In the genomic region with DNA sequence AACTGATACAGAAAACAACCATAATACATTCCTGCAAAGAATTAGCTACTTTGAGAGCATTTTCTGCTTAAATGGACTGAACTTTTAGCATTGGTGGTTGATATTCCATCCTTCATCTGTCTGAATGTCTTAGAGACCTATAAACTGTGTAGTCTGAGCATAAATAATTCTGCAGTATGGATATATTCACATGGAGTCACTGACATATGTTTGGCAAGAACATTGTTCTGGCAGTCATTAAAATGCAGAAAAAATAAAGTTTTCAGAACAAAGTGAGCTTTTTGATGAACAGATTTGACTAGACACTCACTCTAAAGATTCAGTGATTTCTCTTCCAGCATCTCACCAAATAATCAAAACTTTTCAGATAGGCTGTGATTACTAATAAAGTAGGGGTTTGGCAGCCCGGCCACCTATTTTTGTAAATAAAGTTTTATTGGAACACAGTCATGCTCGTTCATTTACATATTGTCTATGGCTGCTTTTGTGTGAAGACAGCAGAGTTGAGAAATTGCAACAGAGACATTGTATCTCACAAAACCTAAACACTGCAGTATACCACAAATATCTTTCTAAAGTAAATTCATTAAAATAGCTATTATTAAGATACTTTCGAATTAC, we compare ENCODE assay signal across 27 cellular contexts.
"Had no signal": no experiment of that assay in that cellular context is flagged by ENCODE, and none has a peak within 500 bp of the region (broad histone marks: within the 10 kb centered on the region; RNA-seq: fewer than 3 reads in every experiment).

No MANE protein-coding gene starts in this region.

- H3K4me1 ChIP-seq: gastrocnemius medialis, testis, transverse colon had no signal

- H3K27me3 Mint-ChIP-seq: activated T-helper 17 cell treated with anti-CD3 and anti-CD28 coated beads, Interleukin-2, amount 50 U/mL, for 72 hours; dendritic cell treated with granulocyte-macrophage colony-stimulating factor and Interleukin-4, amounts not matched to agents 40 ng/mL and 50 ng/mL, for 4 days had no signal

- H3K4me3 ChIP-seq: esophagus squamous epithelium, gastrocnemius medialis, hepatocyte, mucosa of descending colon, ovary, skin epidermis, testis, transverse colon had no signal

- H3K79me2 ChIP-seq: hepatocyte had no signal

- H3K36me3 Mint-ChIP-seq: WTC11 had no signal

- H3K36me3 ChIP-seq: esophagus squamous epithelium, gastrocnemius medialis, ovary, transverse colon had no signal

- DNase-seq: activated CD4-positive, alpha-beta memory T cell treated with anti-CD3 and anti-CD28 coated beads, Interleukin-2, amount 10 ng/mL, durations not matched to agents 7 days and 5 days; activated CD4-positive, alpha-beta T cell treated with anti-CD3 and anti-CD28 coated beads for 1 hour; activated CD4-positive, alpha-beta T cell treated with anti-CD3 and anti-CD28 coated beads, Interleukin-2, amount 10 ng/mL, durations not matched to agents 7 days and 5 days; activated gamma-delta T cell treated with Interleukin-2 at 50 U/mL for 16 hours; activated naive CD4-positive, alpha-beta T cell treated with anti-CD3 and anti-CD28 coated beads, Interleukin-2, amount 50 U/mL, for 16 hours; activated T-cell treated with anti-CD3 and anti-CD28 coated beads, Interleukin-2, amount 50 U/mL, for 4 hours; amniotic stem cell; caudate nucleus; esophagus squamous epithelium; gastrocnemius medialis; left cardiac atrium; left ventricle myocardium superior; mucosa of descending colon; ovary; stimulated activated CD4-positive, alpha-beta T cell treated with anti-CD3 and anti-CD28 coated beads, Interleukin-12 subunit alpha, Interleukin-12 subunit beta, amount 100 ng/mL, for 4 hours; stimulated activated CD4-positive, alpha-beta T cell treated with anti-CD3 and anti-CD28 coated beads, Interleukin-4, amount 100 ng/mL, for 1 hour; stimulated activated naive CD8-positive, alpha-beta T cell treated with anti-CD3 and anti-CD28 coated beads, Interleukin-15, Interleukin-2, amounts not matched to agents 100 U/mL and 50 U/mL, for 24 hours; testis; transverse colon had no signal

- H3K27me3 ChIP-seq: esophagus squamous epithelium, gastrocnemius medialis, hepatocyte, ovary, testis, transverse colon had no signal

- H3K4me2 ChIP-seq: hepatocyte had no signal

- H3K27ac Mint-ChIP-seq: activated CD4-positive, alpha-beta memory T cell treated with anti-CD3 and anti-CD28 coated beads, Interleukin-2, amount 10 ng/mL, durations not matched to agents 7 days and 5 days; activated CD4-positive, alpha-beta T cell treated with anti-CD3 and anti-CD28 coated beads, Interleukin-2, amount 10 ng/mL, durations not matched to agents 7 days and 5 days; activated T-helper 17 cell treated with anti-CD3 and anti-CD28 coated beads, Interleukin-2, amount 50 U/mL, for 72 hours; dendritic cell treated with granulocyte-macrophage colony-stimulating factor and Interleukin-4, amounts not matched to agents 40 ng/mL and 50 ng/mL, for 4 days; progenitor cell of endocrine pancreas; WTC11 had no signal

- H3K9me3 Mint-ChIP-seq: activated CD4-positive, alpha-beta memory T cell treated with anti-CD3 and anti-CD28 coated beads, Interleukin-2, amount 10 ng/mL, durations not matched to agents 7 days and 5 days; activated T-cell treated with anti-CD3 and anti-CD28 coated beads, Interleukin-2, amount 50 U/mL, for 4 hours; activated T-helper 17 cell treated with anti-CD3 and anti-CD28 coated beads, Interleukin-2, amount 50 U/mL, for 72 hours; dendritic cell treated with granulocyte-macrophage colony-stimulating factor and Interleukin-4, amounts not matched to agents 40 ng/mL and 50 ng/mL, for 4 days; WTC11 had no signal

- H2AFZ ChIP-seq: hepatocyte had no signal

- H3K4me3 Mint-ChIP-seq: activated CD4-positive, alpha-beta memory T cell treated with anti-CD3 and anti-CD28 coated beads, Interleukin-2, amount 10 ng/mL, durations not matched to agents 7 days and 5 days; activated CD4-positive, alpha-beta T cell treated with anti-CD3 and anti-CD28 coated beads, Interleukin-2, amount 10 ng/mL, durations not matched to agents 7 days and 5 days; activated T-cell treated with anti-CD3 and anti-CD28 coated beads, Interleukin-2, amount 50 U/mL, for 4 hours; activated T-helper 17 cell treated with anti-CD3 and anti-CD28 coated beads, Interleukin-2, amount 50 U/mL, for 72 hours; dendritic cell treated with granulocyte-macrophage colony-stimulating factor and Interleukin-4, amounts not matched to agents 40 ng/mL and 50 ng/mL, for 4 days; WTC11 had no signal

- ATAC-seq: activated T-cell treated with anti-CD3 and anti-CD28 coated beads, Interleukin-2, amount 50 U/mL, for 4 hours; activated T-helper 17 cell treated with anti-CD3 and anti-CD28 coated beads, Interleukin-2, amount 50 U/mL, for 72 hours; left ventricle myocardium superior; mucosa of descending colon; sciatic nerve; stimulated activated naive CD8-positive, alpha-beta T cell treated with anti-CD3 and anti-CD28 coated beads, Interleukin-15, Interleukin-2, amounts not matched to agents 100 U/mL and 50 U/mL, for 24 hours; WTC11 had no signal

- FAIRE-seq: urothelium cell line had no signal

- H3K9me3 ChIP-seq: esophagus squamous epithelium, gastrocnemius medialis, mucosa of descending colon, ovary, testis, transverse colon had no signal

- H3K27ac ChIP-seq: esophagus squamous epithelium, gastrocnemius medialis, hepatocyte, ovary, skin epidermis, testis, transverse colon had no signal
